ENCODE assay signal across 17 cellular contexts in the genomic region with DNA sequence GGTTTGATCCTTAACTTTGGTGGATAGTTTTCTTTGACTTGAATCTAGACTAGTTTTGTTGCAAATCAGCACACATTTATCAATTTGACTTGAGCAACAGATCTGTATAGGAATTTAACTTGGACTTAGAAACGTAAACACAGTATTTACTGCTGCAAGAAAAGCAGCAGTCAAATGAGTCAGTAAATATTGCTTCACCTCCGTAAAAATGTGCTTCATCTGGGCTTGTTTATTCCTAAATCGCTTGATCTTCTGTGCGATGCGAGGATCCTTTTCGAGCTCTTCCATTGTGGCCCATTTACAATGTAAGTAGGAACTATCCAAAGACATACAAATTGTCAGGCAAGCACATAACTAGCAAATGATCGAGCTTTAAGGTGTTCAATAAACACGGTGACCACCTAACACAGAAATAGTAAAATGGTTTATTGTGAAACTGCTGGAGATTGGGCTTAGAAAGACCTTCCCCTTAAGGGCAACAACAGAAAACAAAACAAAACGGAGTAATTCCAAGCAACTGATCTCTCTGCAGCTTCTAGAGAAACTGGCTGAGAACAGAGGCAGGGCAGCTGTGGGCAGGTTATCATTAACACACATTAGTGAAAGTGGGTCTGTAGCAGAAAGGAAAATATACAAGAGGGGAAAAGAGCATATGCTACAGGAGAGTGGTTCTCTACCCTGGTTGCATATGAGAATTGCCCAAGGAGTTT.
DNase-seq lines count a peak whose midpoint lies in the region; ATAC-seq, FAIRE-seq and TF ChIP-seq lines count a peak whose summit lies in the region.
"Had no signal": no experiment of that assay in that cellular context is flagged by ENCODE, and none has a peak within 500 bp of the region (broad histone marks: within the 10 kb centered on the region; RNA-seq: fewer than 3 reads in every experiment).

No MANE protein-coding gene starts in this region.

- H3K9ac ChIP-seq in trophoblast cell (ENCODE audit: low read length) = no peak overlapping the region
- H3K9ac ChIP-seq: BLaER1 had no signal

- no peak for TF ChIP-seq POLR2A in H54 (IDR thresholded peaks at IDR 0.05; ENCODE audit: low read depth, low read length)
- no peak for TF ChIP-seq POLR2A in spleen (IDR thresholded peaks at IDR 0.05)

- TF ChIP-seq CTCF in VCaP (conservative IDR thresholded peaks at IDR 0.05) = no peak
- TF ChIP-seq CTCF in fibroblast of villous mesenchyme (IDR thresholded peaks at IDR 0.05; ENCODE audit: insufficient read depth, low read depth, low read length) = no peak
- no peak for TF ChIP-seq CTCF in spleen (IDR thresholded peaks at IDR 0.05 in 8 of 11, conservative IDR thresholded peaks at IDR 0.05 in 3 of 11)
- no peak for TF ChIP-seq CTCF in heart right ventricle (IDR thresholded peaks at IDR 0.05)

- H3K18ac ChIP-seq in trophoblast cell (ENCODE audit: low read length) = no peak overlapping the region

- H4K91ac ChIP-seq in trophoblast cell (ENCODE audit: low read depth, low read length) = no peak overlapping the region

- H2BK120ac ChIP-seq in trophoblast cell (ENCODE audit: insufficient read depth, low read length, poor library complexity) = no peak overlapping the region

- no peak overlapping the region for H2AFZ ChIP-seq in trophoblast cell (ENCODE audit: insufficient read depth, low read length, poor library complexity)

- no peak overlapping the region for H2AK5ac ChIP-seq in trophoblast cell (ENCODE audit: low read length)

- H3K23ac ChIP-seq in trophoblast cell (ENCODE audit: low read length) = no peak overlapping the region

- H3K79me1 ChIP-seq in trophoblast cell (ENCODE audit: low read length) = no peaks in the 10 kb centered on the region

- intact Hi-C loops in spleen (cut with DNase I; ENCODE audit: low total_unique reads) (no loop called here), heart right ventricle (cut with DNase I) (no loop called here)

- H3K4me3 ChIP-seq in fibroblast of villous mesenchyme (ENCODE audit: low read depth, low read length) = peak overlapping the region; percentile 10
- H3K4me3 ChIP-seq in trophoblast cell (ENCODE audit: low read depth, low read length) = no peak overlapping the region
- H3K4me3 ChIP-seq in spleen = no peak overlapping the region
- no peak overlapping the region for H3K4me3 ChIP-seq in heart right ventricle
- H3K4me3 ChIP-seq: BLaER1, SK-N-MC had no signal

- WGBS in trophoblast cell (ENCODE audit: extremely low coverage, insufficient coverage, insufficient read length) = no CpG with 5 or more reads among the region's 9 CpGs
- 95 to 98% (median 97%) methylated on average over 9 of the region's 9 CpGs for WGBS in spleen, 5 donors
- 96 to 97% methylated on average over 9 of the region's 9 CpGs for WGBS in heart right ventricle, 2 donors

- peaks cover 5 to 6% of the 10 kb centered on the region in 2 experiments for H3K4me1 ChIP-seq in trophoblast cell (ENCODE audit: control insufficient read depth in 1 of 2, insufficient read depth in 2 of 2, low read length in 2 of 2)
- H3K4me1 ChIP-seq in spleen = no peaks in the 10 kb centered on the region
- peaks cover 0 to 12% (median 3%) of the 10 kb centered on the region in 9 donors for H3K4me1 ChIP-seq in heart right ventricle
- H3K4me1 ChIP-seq: BLaER1 had no signal

- H4K8ac ChIP-seq in trophoblast cell (ENCODE audit: low read depth, low read length) = no peak overlapping the region

- H3K36me3 ChIP-seq in trophoblast cell (ENCODE audit: control insufficient read depth in 1 of 2, insufficient read depth in 2 of 2, low read length in 2 of 2) = peaks cover 2 to 6% of the 10 kb centered on the region in 2 experiments
- H3K36me3 ChIP-seq in spleen = peaks cover 0 to 73% (median 28%) of the 10 kb centered on the region in 6 donors
- H3K36me3 ChIP-seq in heart right ventricle = peaks cover 0 to 72% (median 17%) of the 10 kb centered on the region in 9 donors

- FAIRE-seq in H54 (lab: Jason Lieb, UNC) = peak; percentile 33

- peak overlapping the region; percentile 2; the same call in 1 of the 2 replicates for H3K27ac ChIP-seq in VCaP
- no peak overlapping the region for H3K27ac ChIP-seq in trophoblast cell (ENCODE audit: low read depth, low read length)
- H3K27ac ChIP-seq in spleen = no peak overlapping the region
- H3K27ac ChIP-seq in heart right ventricle = no peak overlapping the region
- H3K27ac ChIP-seq: BLaER1, SK-N-MC had no signal

- no peak overlapping the region for H3K4me2 ChIP-seq in trophoblast cell (ENCODE audit: low read length)
- H3K4me2 ChIP-seq: BLaER1 had no signal

- H3K14ac ChIP-seq in trophoblast cell (ENCODE audit: low read length) = no peak overlapping the region

- ATAC-seq in HG03442 (IDR thresholded peaks at IDR 0.05; ENCODE audit: unreplicated experiment) (no peak), heart right ventricle (no peak)
- ATAC-seq: HCT116 had no signal

- H2BK5ac ChIP-seq in trophoblast cell (ENCODE audit: low read depth, low read length, poor library complexity) = no peak overlapping the region

- H3K27me3 ChIP-seq in trophoblast cell (ENCODE audit: insufficient read depth, low read length) = no peaks in the 10 kb centered on the region
- H3K27me3 ChIP-seq in spleen (replicated peaks in 1 of 7) = no peaks in the 10 kb centered on the region
- H3K27me3 ChIP-seq in heart right ventricle = no peaks in the 10 kb centered on the region
- H3K27me3 ChIP-seq: BLaER1 had no signal

- no peak overlapping the region for H3K4ac ChIP-seq in trophoblast cell (ENCODE audit: low read depth, low read length)

- DNase-seq in H54 (ENCODE audit: insufficient read length, low spot score) (no peak), fibroblast of villous mesenchyme (ENCODE audit: low read depth) (peak; percentile 92), trophoblast cell (peak; percentile 41 to 82), SKM-1 (lab: John Stamatoyannopoulos, UW; ENCODE audit: unreplicated experiment) (no peak), spleen (no peak), heart right ventricle (no peak)
- DNase-seq: DMS153, Kasumi-1, NCI-H1105 treated with DMSO at 0.1 percent for 48 hours, NCI-H187, NCI-H446 treated with DMSO at 0.1 percent for 48 hours, NCI-H774 had no signal

- no peak overlapping the region for H2BK12ac ChIP-seq in trophoblast cell (ENCODE audit: low read length)

- H3K9me3 ChIP-seq in trophoblast cell (ENCODE audit: insufficient read depth, low read depth, low read length) (no peaks in the 10 kb centered on the region), spleen (no peaks in the 10 kb centered on the region), heart right ventricle (no peaks in the 10 kb centered on the region)
- H3K9me3 ChIP-seq: BLaER1 had no signal

- H4K12ac ChIP-seq in trophoblast cell (ENCODE audit: low read depth, low read length) = no peak overlapping the region

- H3K79me2 ChIP-seq in trophoblast cell (ENCODE audit: control insufficient read depth, insufficient read depth, low read length, poor library complexity) = no peaks in the 10 kb centered on the region

Comparison
In these comparisons a context has a peak if more than half of its experiments do, and no peak if none do; other contexts are left out.
1. DNase-seq: peak in fibroblast of villous mesenchyme (single experiment) and trophoblast cell (2 of 2); none in H54 (single experiment), SKM-1 (single experiment), spleen (single experiment) and heart right ventricle (0 of 2).